ENCODE assay signal across 8 cellular contexts in the genomic region with DNA sequence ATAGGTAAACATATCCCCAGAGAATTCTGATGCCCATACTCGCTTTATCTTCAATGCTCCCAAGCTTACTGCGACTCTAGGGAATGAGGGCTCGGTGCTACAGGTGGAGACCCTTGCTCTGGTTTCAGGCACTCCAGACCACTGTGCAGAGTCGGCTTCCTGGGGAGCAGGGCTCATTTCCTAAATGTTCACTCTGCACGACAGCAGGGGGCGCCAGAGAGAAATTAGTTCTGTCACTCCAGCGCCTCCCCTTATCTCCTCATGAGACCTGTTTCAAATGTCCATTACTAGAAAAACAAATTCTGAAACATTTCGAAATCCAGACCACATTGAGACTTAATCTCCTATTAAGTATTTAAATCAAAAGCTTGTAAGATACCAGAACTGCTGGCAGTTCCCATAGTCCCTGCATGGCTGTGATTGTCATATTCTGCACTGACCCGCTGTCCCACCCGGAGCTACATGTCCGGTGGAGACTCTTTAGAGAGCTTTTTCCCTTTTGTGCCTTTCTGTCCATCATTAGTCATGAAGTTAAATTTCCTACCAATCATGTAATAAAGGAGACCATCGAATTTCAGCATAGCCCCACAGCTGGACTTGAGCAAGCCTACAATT. TPM values are rescaled to one million over a fixed set of nuclear protein-coding genes. Genes with fewer than 3 reads are reported as not detected.
DNase-seq lines count a peak whose midpoint lies in the region; ATAC-seq and TF ChIP-seq lines count a peak whose summit lies in the region.

No MANE protein-coding gene starts in this region.

- no peak overlapping the region for H3K4me3 Mint-ChIP-seq in naive thymus-derived CD8-positive, alpha-beta T cell
- no peak overlapping the region for H3K4me3 Mint-ChIP-seq in stimulated activated naive B cell treated with anti-CD40 and anti-IgM and Interleukin-4, amounts not matched to agents 10 μg/mL and 1 μg/mL and 100 μg/mL, for 72 hours

- no peaks in the 10 kb centered on the region for H3K79me2 ChIP-seq in OCI-LY1 (ENCODE audit: insufficient read depth, low read length)

- peaks cover 6 to 27% (median 16%) of the 10 kb centered on the region in 4 donors for H3K4me1 Mint-ChIP-seq in naive thymus-derived CD8-positive, alpha-beta T cell
- peaks cover 13 to 24% of the 10 kb centered on the region in 2 donors for H3K4me1 Mint-ChIP-seq in stimulated activated naive B cell treated with anti-CD40 and anti-IgM and Interleukin-4, amounts not matched to agents 10 μg/mL and 1 μg/mL and 100 μg/mL, for 72 hours

- no peaks in the 10 kb centered on the region for H3K9me3 ChIP-seq in OCI-LY1 (ENCODE audit: low read length)

- H3F3A ChIP-seq in OCI-LY1 (ENCODE audit: insufficient read depth, low read length) = 0 out of 2 replicates have a peak, but pooled peaks cover 2% of the 10 kb centered on the region

- DNase-seq in DMS153 treated with DMSO at 0.1 percent for 48 hours (lab: John Stamatoyannopoulos, UW; ENCODE audit: unreplicated experiment) (peak; percentile 17), fibroblast of gingiva (ENCODE audit: low read depth) (peak; percentile 81)
- peak; percentile 81 for DNase-seq in activated T-cell treated with anti-CD3 and anti-CD28 coated beads, Interleukin-2, amount 50 U/mL, for 1 hour
- DNase-seq in naive thymus-derived CD8-positive, alpha-beta T cell = peak; percentile 50 to 89 (median 79)
- peak; percentile 53 for DNase-seq in stimulated activated naive B cell treated with anti-CD40 and anti-IgM and Interleukin-4, amounts not matched to agents 10 μg/mL and 1 μg/mL and 100 μg/mL, for 72 hours

- H3K27me3 ChIP-seq in OCI-LY1 (ENCODE audit: insufficient read depth, low read length) = no peaks in the 10 kb centered on the region

- no peak overlapping the region for H3K4me3 ChIP-seq in OCI-LY1 (ENCODE audit: low read depth, low read length, poor library complexity, severe bottlenecking)

- no peaks in the 10 kb centered on the region for H4K20me1 ChIP-seq in OCI-LY1 (ENCODE audit: insufficient read depth, low read length)

- H3K27me3 Mint-ChIP-seq in naive thymus-derived CD8-positive, alpha-beta T cell = no peaks in the 10 kb centered on the region
- H3K27me3 Mint-ChIP-seq in stimulated activated naive B cell treated with anti-CD40 and anti-IgM and Interleukin-4, amounts not matched to agents 10 μg/mL and 1 μg/mL and 100 μg/mL, for 72 hours = no peaks in the 10 kb centered on the region

- no peaks in the 10 kb centered on the region for H3K36me3 ChIP-seq in OCI-LY1 (ENCODE audit: insufficient read depth, low read length)

- H3K9ac ChIP-seq in OCI-LY1 (ENCODE audit: low read length) = no peak overlapping the region

- peaks cover under 1 to 29% (median 18%) of the 10 kb centered on the region in 3 donors for H3K36me3 Mint-ChIP-seq in naive thymus-derived CD8-positive, alpha-beta T cell
- H3K36me3 Mint-ChIP-seq in stimulated activated naive B cell treated with anti-CD40 and anti-IgM and Interleukin-4, amounts not matched to agents 10 μg/mL and 1 μg/mL and 100 μg/mL, for 72 hours = peaks cover 0 to 9% of the 10 kb centered on the region in 2 donors

- H3K27ac ChIP-seq in OCI-LY1 (ENCODE audit: low read depth, low read length, poor library complexity, severe bottlenecking) = no peak overlapping the region

- peak; percentile 66 for ATAC-seq in HG02798 (IDR thresholded peaks at IDR 0.05; ENCODE audit: poor library complexity, unreplicated experiment)
- ATAC-seq in naive thymus-derived CD8-positive, alpha-beta T cell = peak; percentile 88 to 90
- peak; percentile 90 to 95 for ATAC-seq in stimulated activated naive B cell treated with anti-CD40 and anti-IgM and Interleukin-4, amounts not matched to agents 10 μg/mL and 1 μg/mL and 100 μg/mL, for 72 hours (replicated peaks)
- no peak for ATAC-seq in GM19324 (IDR thresholded peaks at IDR 0.05; ENCODE audit: low FRiP score, unreplicated experiment)

- H2AFZ ChIP-seq in OCI-LY1 (ENCODE audit: low read length) = no peak overlapping the region

- no peak overlapping the region for H3K4me2 ChIP-seq in OCI-LY1 (ENCODE audit: low read length)

- no peaks in the 10 kb centered on the region for H3K9me2 ChIP-seq in OCI-LY1 (ENCODE audit: low read depth, low read length)

- TF ChIP-seq CTCF in OCI-LY1 (IDR thresholded peaks at IDR 0.05; ENCODE audit: low read length) = peak; percentile 88

- H3K9me3 Mint-ChIP-seq in naive thymus-derived CD8-positive, alpha-beta T cell = no peaks in the 10 kb centered on the region
- H3K9me3 Mint-ChIP-seq in stimulated activated naive B cell treated with anti-CD40 and anti-IgM and Interleukin-4, amounts not matched to agents 10 μg/mL and 1 μg/mL and 100 μg/mL, for 72 hours = no peaks in the 10 kb centered on the region

- peak overlapping the region in 6 of 10 donors; percentile 46 to 89 (median 70) for H3K27ac Mint-ChIP-seq in naive thymus-derived CD8-positive, alpha-beta T cell
- H3K27ac Mint-ChIP-seq in stimulated activated naive B cell treated with anti-CD40 and anti-IgM and Interleukin-4, amounts not matched to agents 10 μg/mL and 1 μg/mL and 100 μg/mL, for 72 hours = no peak overlapping the region

- peaks cover 26% of the 10 kb centered on the region for H3K4me1 ChIP-seq in OCI-LY1 (ENCODE audit: insufficient read depth, low read length, severe bottlenecking)

- POLR2A ChIA-PET in naive thymus-derived CD8-positive, alpha-beta T cell (lab: Charles Lee) = interaction anchor here (1.0 kb wide), 1 partner anchor 23 kb away, joined by 5 read pairs; the partner anchor contains the start of gene EPSTI1

RNA-seq across cellular contexts. Expression of gene EPSTI1, which starts 22.4 kb away (rescaled TPM):
- total RNA-seq in naive thymus-derived CD8-positive, alpha-beta T cell = 10 to 100 TPM; 11.4 to 12.8 TPM
- polyA plus RNA-seq in naive thymus-derived CD8-positive, alpha-beta T cell = 10 to 100 TPM; 10.1 to 10.8 (median 10.8) TPM

RNA-seq across cellular contexts. Expression of gene DNAJC15, which starts 53.7 kb away (rescaled TPM):
- 1 to 10 TPM; 9.5 TPM for total RNA-seq in naive thymus-derived CD8-positive, alpha-beta T cell
- polyA plus RNA-seq in naive thymus-derived CD8-positive, alpha-beta T cell = 10 to 100 TPM; 12.7 to 26.5 (median 14.1) TPM

Comparison
In these comparisons a context has a peak if more than half of its experiments do, and no peak if none do; other contexts are left out.
1. DNase-seq: peak in every context shown above with its lines; median percentile 81 in activated T-cell treated with anti-CD3 and anti-CD28 coated beads, Interleukin-2, amount 50 U/mL, for 1 hour; 81 in fibroblast of gingiva; 79 in naive thymus-derived CD8-positive, alpha-beta T cell; 53 in stimulated activated naive B cell treated with anti-CD40 and anti-IgM and Interleukin-4, amounts not matched to agents 10 μg/mL and 1 μg/mL and 100 μg/mL, for 72 hours; 17 in DMS153 treated with DMSO at 0.1 percent for 48 hours.